In the genomic region with DNA sequence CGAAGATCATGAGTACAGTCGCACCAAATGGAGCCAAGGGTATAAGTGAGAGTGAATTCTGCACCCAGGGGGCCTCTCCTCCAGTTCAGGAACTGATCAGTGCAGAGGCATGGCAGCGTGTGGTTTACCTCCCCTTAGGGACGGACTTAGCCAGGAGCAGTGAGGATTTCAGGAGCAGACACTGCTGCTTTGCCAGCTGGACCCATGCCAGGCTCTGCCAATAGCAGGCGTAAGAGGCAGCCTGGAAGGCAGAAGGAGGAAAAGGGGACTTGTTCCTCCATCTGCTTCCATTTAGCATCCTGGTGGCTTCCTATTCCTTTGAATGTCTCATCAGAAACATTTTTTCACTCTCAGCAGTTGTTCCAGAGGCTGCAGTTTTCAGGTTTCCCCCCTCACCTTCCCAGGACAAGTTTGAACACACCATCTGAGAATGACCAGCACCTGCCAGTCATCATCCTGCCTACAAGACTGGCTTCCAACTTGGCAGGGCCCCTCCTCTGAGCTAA, we compare ENCODE assay signal across 13 cellular contexts.
DNase-seq lines count a peak whose midpoint lies in the region; ATAC-seq and TF ChIP-seq lines count a peak whose summit lies in the region.
"Had no signal": no experiment of that assay in that cellular context is flagged by ENCODE, and none has a peak within 500 bp of the region (broad histone marks: within the 10 kb centered on the region; RNA-seq: fewer than 3 reads in every experiment).

No MANE protein-coding gene starts in this region.

- H3K9ac ChIP-seq in mammary epithelial cell (ENCODE audit: insufficient read depth, low read length) (no peak overlapping the region), mesenchymal stem cell (ENCODE audit: low read length) (no peak overlapping the region)
- H3K9ac ChIP-seq: BLaER1 treated with 17β-estradiol and CSF1 and Interleukin-3, amounts not matched to agents 10 nM and 100 nM had no signal

- H3K36me3 ChIP-seq in BE2C (no peaks in the 10 kb centered on the region), mammary epithelial cell (ENCODE audit: insufficient read depth, low read length) (no peaks in the 10 kb centered on the region), mesenchymal stem cell (ENCODE audit: control insufficient read depth in 1 of 2, insufficient read depth in 2 of 2, low read depth in 1 of 2, low read length in 2 of 2) (no peaks in the 10 kb centered on the region), psoas muscle (ENCODE audit: insufficient read depth in 1 of 2, low read depth in 1 of 2) (no peaks in the 10 kb centered on the region)
- no peaks in the 10 kb centered on the region for H3K36me3 ChIP-seq in effector memory CD4-positive, alpha-beta T cell (ENCODE audit: control insufficient read depth, insufficient read depth, low read length)
- H3K36me3 ChIP-seq: BLaER1 treated with 17β-estradiol and CSF1 and Interleukin-3, amounts not matched to agents 10 nM and 100 nM had no signal

- peak overlapping the region in 1 of 2 experiments; percentile 31 for H3K18ac ChIP-seq in mesenchymal stem cell (ENCODE audit: low read depth in 1 of 2, low read length in 2 of 2)

- H3K27ac ChIP-seq in mammary epithelial cell (ENCODE audit: insufficient read depth, low read depth, low read length) (no peak overlapping the region), mesenchymal stem cell (ENCODE audit: low read length, poor library complexity, severe bottlenecking) (no peak overlapping the region), psoas muscle (no peak overlapping the region)
- H3K27ac ChIP-seq in effector memory CD4-positive, alpha-beta T cell (ENCODE audit: insufficient read depth, low read length, poor library complexity, severe bottlenecking): no peak overlapping the region
- H3K27ac ChIP-seq: BLaER1 treated with 17β-estradiol and CSF1 and Interleukin-3, amounts not matched to agents 10 nM and 100 nM had no signal

- H2BK15ac ChIP-seq in mesenchymal stem cell (ENCODE audit: low read depth, poor library complexity, severe bottlenecking): peak overlapping the region; percentile 44

- no peak overlapping the region for H2BK5ac ChIP-seq in mesenchymal stem cell (ENCODE audit: low read depth, low read length, poor library complexity, severe bottlenecking)

- H3K4me1 ChIP-seq in BE2C (peaks cover 23% of the 10 kb centered on the region), mammary epithelial cell (ENCODE audit: insufficient read depth, low read length) (peaks cover 21% of the 10 kb centered on the region), mesenchymal stem cell (ENCODE audit: control insufficient read depth, insufficient read depth, low read depth, low read length) (no peaks in the 10 kb centered on the region), psoas muscle (no peaks in the 10 kb centered on the region)
- no peaks in the 10 kb centered on the region for H3K4me1 ChIP-seq in effector memory CD4-positive, alpha-beta T cell (ENCODE audit: control insufficient read depth, insufficient read depth, low read length, poor library complexity, severe bottlenecking)
- H3K4me1 ChIP-seq: BLaER1 treated with 17β-estradiol and CSF1 and Interleukin-3, amounts not matched to agents 10 nM and 100 nM had no signal

- H3K4me3 ChIP-seq in BE2C (ENCODE audit: low read depth, low read length) (no peak overlapping the region), mammary epithelial cell (replicated peaks in 1 of 3; ENCODE audit: insufficient read depth in 1 of 3, low read depth in 2 of 3, low read length in 3 of 3) (no peak overlapping the region), mesenchymal stem cell (ENCODE audit: insufficient read depth in 1 of 2, low read depth in 1 of 2, low read length in 2 of 2) (no peak overlapping the region), psoas muscle (no peak overlapping the region)
- H3K4me3 ChIP-seq in effector memory CD4-positive, alpha-beta T cell (ENCODE audit: insufficient read depth, low read depth, low read length, poor library complexity, severe bottlenecking): no peak overlapping the region
- H3K4me3 ChIP-seq: BLaER1 treated with 17β-estradiol and CSF1 and Interleukin-3, amounts not matched to agents 10 nM and 100 nM had no signal

- H3K4me2 ChIP-seq in mammary epithelial cell (ENCODE audit: insufficient read depth, low read depth, low read length) (peak overlapping the region; percentile 66), mesenchymal stem cell (ENCODE audit: low read length, poor library complexity, severe bottlenecking) (no peak overlapping the region)
- H3K4me2 ChIP-seq: BLaER1 treated with 17β-estradiol and CSF1 and Interleukin-3, amounts not matched to agents 10 nM and 100 nM had no signal

- no peak overlapping the region for H3K4ac ChIP-seq in mesenchymal stem cell (ENCODE audit: low read depth in 1 of 2, low read length in 2 of 2)

- no peaks in the 10 kb centered on the region for H3K9me3 ChIP-seq in BE2C
- no peaks in the 10 kb centered on the region for H3K9me3 ChIP-seq in mammary epithelial cell (replicated peaks; ENCODE audit: insufficient read depth, low read length)
- no peaks in the 10 kb centered on the region for H3K9me3 ChIP-seq in mesenchymal stem cell (ENCODE audit: control insufficient read depth, low read length)
- H3K9me3 ChIP-seq in psoas muscle: no peaks in the 10 kb centered on the region
- no peaks in the 10 kb centered on the region for H3K9me3 ChIP-seq in effector memory CD4-positive, alpha-beta T cell (ENCODE audit: control insufficient read depth, low read length)

- no peak overlapping the region for H4K8ac ChIP-seq in mesenchymal stem cell (ENCODE audit: low read length)

- no peak overlapping the region for H4K91ac ChIP-seq in mesenchymal stem cell (ENCODE audit: low read length)

- peak; percentile 94 for DNase-seq in BE2C
- DNase-seq in NCI-H2029 (lab: John Stamatoyannopoulos, UW): peak; percentile 50
- peak; percentile 71 for DNase-seq in mammary epithelial cell
- DNase-seq in mesenchymal stem cell: no peak
- DNase-seq in psoas muscle: no peak
- DNase-seq in stimulated activated CD4-positive, alpha-beta T cell treated with anti-CD3 and anti-CD28 coated beads, Interleukin-2, amount 100 ng/mL, for 48 hours: no peak
- no peak for DNase-seq in effector memory CD4-positive, alpha-beta T cell
- DNase-seq: activated CD8-positive, alpha-beta T cell treated with anti-CD3 and anti-CD28 coated beads, Interleukin-2, amount 10 ng/mL, durations not matched to agents 7 days and 5 days; GOT3; midbrain; SIG-M5 had no signal

- 49% methylated on average over 4 of the region's 5 CpGs for WGBS in mammary epithelial cell (ENCODE audit: low coverage, missing lambda C conversion rate)
- 93% methylated on average over 5 of the region's 5 CpGs for WGBS in mesenchymal stem cell
- WGBS in psoas muscle, 3 donors: 41 to 51% (median 42%) methylated on average over 5 of the region's 5 CpGs

- CTCF ChIA-PET in mammary epithelial cell (lab: Charles Lee; ENCODE audit: low non-redundant PET): no interaction called here

- in situ Hi-C loops in mammary epithelial cell (cut with MboI; ENCODE audit: low sequenced_read_pairs in 2 of 2): no loop called here

- H2BK12ac ChIP-seq in mesenchymal stem cell (ENCODE audit: low read length in 2 of 2): peak overlapping the region in 1 of 2 experiments; percentile 8

- intact Hi-C loops in mammary epithelial cell (cut with micrococcal nuclease) (no loop called here), psoas muscle (cut with DNase I) (no loop called here)

- BruUV-seq in mammary epithelial cell (replicated peaks; lab: Mats Ljungman, UMichigan): no TSS peak

- H4K20me1 ChIP-seq in mammary epithelial cell (ENCODE audit: insufficient read depth, low read length): no peaks in the 10 kb centered on the region
- H4K20me1 ChIP-seq: BLaER1 treated with 17β-estradiol and CSF1 and Interleukin-3, amounts not matched to agents 10 nM and 100 nM had no signal

- H2AFZ ChIP-seq in mammary epithelial cell (ENCODE audit: low read depth, low read length): peak overlapping the region; percentile 74
- H2AFZ ChIP-seq in mesenchymal stem cell (ENCODE audit: low read depth, low read length): no peak overlapping the region

- H3K27me3 ChIP-seq in BE2C (no peaks in the 10 kb centered on the region), mammary epithelial cell (ENCODE audit: insufficient read depth, low read length) (no peaks in the 10 kb centered on the region), mesenchymal stem cell (ENCODE audit: control insufficient read depth in 1 of 2, insufficient read depth in 1 of 2, low read length in 2 of 2) (no peaks in the 10 kb centered on the region), psoas muscle (ENCODE audit: insufficient read depth in 3 of 3, low read length in 2 of 3) (no peaks in the 10 kb centered on the region)
- H3K27me3 ChIP-seq in effector memory CD4-positive, alpha-beta T cell (replicated peaks; ENCODE audit: control insufficient read depth, insufficient read depth, low read length, poor library complexity, severe bottlenecking): no peaks in the 10 kb centered on the region
- H3K27me3 ChIP-seq: BLaER1 treated with 17β-estradiol and CSF1 and Interleukin-3, amounts not matched to agents 10 nM and 100 nM had no signal

- H2BK120ac ChIP-seq in mesenchymal stem cell (ENCODE audit: low read depth, low read length): no peak overlapping the region

- H2AK5ac ChIP-seq in mesenchymal stem cell (ENCODE audit: low read length, severe bottlenecking): no peak overlapping the region

- TF ChIP-seq CTCF in BE2C (IDR thresholded peaks at IDR 0.05; ENCODE audit: low read depth, low read length): no peak
- no peak for TF ChIP-seq CTCF in mammary epithelial cell (conservative IDR thresholded peaks at IDR 0.05 in 1 of 2, IDR thresholded peaks at IDR 0.05 in 1 of 2; ENCODE audit: extremely low read depth in 1 of 2, insufficient read depth in 1 of 2, low read depth in 1 of 2, low read length in 2 of 2)
- no peak for TF ChIP-seq CTCF in psoas muscle (IDR thresholded peaks at IDR 0.05)

- H3K79me2 ChIP-seq in mammary epithelial cell (ENCODE audit: insufficient read depth, low read length): no peaks in the 10 kb centered on the region

- no peak overlapping the region for H3K14ac ChIP-seq in mesenchymal stem cell (ENCODE audit: low read length in 2 of 2)

- ATAC-seq in psoas muscle (no peak), GM18520 (IDR thresholded peaks at IDR 0.05; ENCODE audit: unreplicated experiment) (no peak)
- ATAC-seq: activated CD8-positive, alpha-beta T cell treated with anti-CD3 and anti-CD28 coated beads, Interleukin-2, amount 10 ng/mL, durations not matched to agents 7 days and 5 days had no signal

- dilution Hi-C loops in mammary epithelial cell (cut with HindIII; ENCODE audit: low sequenced_read_pairs): no loop called here

- no peak overlapping the region for H3K23ac ChIP-seq in mesenchymal stem cell (ENCODE audit: low read length in 2 of 2)

- H3K79me1 ChIP-seq in mesenchymal stem cell (replicated peaks; ENCODE audit: low read length, poor library complexity, severe bottlenecking): no peaks in the 10 kb centered on the region

Comparison
In these comparisons a context has a peak if more than half of its experiments do, and no peak if none do; other contexts are left out.
1. DNase-seq: peak in BE2C (single experiment), NCI-H2029 (single experiment) and mammary epithelial cell (single experiment); none in mesenchymal stem cell (single experiment), psoas muscle (0 of 2), stimulated activated CD4-positive, alpha-beta T cell treated with anti-CD3 and anti-CD28 coated beads, Interleukin-2, amount 100 ng/mL, for 48 hours (0 of 2) and effector memory CD4-positive, alpha-beta T cell (0 of 3).